In the genomic region with DNA sequence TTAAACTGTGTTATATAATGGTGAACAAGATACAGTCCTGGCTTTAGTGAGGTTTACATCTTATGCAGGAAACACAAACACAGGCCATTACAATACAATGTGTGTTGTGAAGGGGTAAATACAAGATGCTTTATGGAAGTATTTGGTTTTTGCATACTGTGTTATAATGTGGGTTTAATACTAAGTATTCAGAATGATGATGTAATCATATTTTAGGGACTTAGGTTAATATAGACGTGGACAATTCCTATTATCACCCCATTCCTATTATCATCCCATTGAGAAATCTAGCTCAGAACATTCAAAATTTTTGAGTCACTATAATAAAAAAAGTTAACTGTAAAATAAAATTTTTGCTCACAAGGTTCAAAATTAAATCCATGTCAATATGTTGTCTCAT, we compare ENCODE assay signal across 3 cellular contexts.
TF ChIP-seq lines count a peak whose summit lies in the region.

No MANE protein-coding gene starts in this region.

TF ChIP-seq in A549, 52 proteins besides CTCF, POLR2A, EP300 and RAD21:
- peak; percentile 38 for TF ChIP-seq MAFK (IDR thresholded peaks at IDR 0.05; ENCODE audit: partially characterized antibody)
- no peak for TF ChIP-seq ZFP36 (IDR thresholded peaks at IDR 0.05; ENCODE audit: borderline replicate concordance, partially characterized antibody)

TF ChIP-seq in GM12891, 5 proteins besides CTCF, POLR2A, EP300 and RAD21:
- TF ChIP-seq SPI1 (IDR thresholded peaks at IDR 0.05; ENCODE audit: low read depth, low read length): no peak
- TF ChIP-seq POLR2AphosphoS5 (IDR thresholded peaks at IDR 0.05; ENCODE audit: low read depth, low read length): no peak
- no peak for TF ChIP-seq TAF1 (IDR thresholded peaks at IDR 0.05; ENCODE audit: low read depth, low read length)
- no peak for TF ChIP-seq POU2F2 (IDR thresholded peaks at IDR 0.05; ENCODE audit: low read depth, low read length)
- TF ChIP-seq PAX5 (IDR thresholded peaks at IDR 0.05; ENCODE audit: insufficient read depth, low read length, severe bottlenecking): no peak
TF ChIP-seq in GM12891: peak in this region for 0.

TF ChIP-seq in GM12878, 131 proteins besides CTCF, POLR2A, EP300 and RAD21:
- TF ChIP-seq ATF7 (IDR thresholded peaks at IDR 0.05; ENCODE audit: low read depth): peak; percentile 41; the same call in 1 of the 2 replicates
- TF ChIP-seq, protein P1, sequence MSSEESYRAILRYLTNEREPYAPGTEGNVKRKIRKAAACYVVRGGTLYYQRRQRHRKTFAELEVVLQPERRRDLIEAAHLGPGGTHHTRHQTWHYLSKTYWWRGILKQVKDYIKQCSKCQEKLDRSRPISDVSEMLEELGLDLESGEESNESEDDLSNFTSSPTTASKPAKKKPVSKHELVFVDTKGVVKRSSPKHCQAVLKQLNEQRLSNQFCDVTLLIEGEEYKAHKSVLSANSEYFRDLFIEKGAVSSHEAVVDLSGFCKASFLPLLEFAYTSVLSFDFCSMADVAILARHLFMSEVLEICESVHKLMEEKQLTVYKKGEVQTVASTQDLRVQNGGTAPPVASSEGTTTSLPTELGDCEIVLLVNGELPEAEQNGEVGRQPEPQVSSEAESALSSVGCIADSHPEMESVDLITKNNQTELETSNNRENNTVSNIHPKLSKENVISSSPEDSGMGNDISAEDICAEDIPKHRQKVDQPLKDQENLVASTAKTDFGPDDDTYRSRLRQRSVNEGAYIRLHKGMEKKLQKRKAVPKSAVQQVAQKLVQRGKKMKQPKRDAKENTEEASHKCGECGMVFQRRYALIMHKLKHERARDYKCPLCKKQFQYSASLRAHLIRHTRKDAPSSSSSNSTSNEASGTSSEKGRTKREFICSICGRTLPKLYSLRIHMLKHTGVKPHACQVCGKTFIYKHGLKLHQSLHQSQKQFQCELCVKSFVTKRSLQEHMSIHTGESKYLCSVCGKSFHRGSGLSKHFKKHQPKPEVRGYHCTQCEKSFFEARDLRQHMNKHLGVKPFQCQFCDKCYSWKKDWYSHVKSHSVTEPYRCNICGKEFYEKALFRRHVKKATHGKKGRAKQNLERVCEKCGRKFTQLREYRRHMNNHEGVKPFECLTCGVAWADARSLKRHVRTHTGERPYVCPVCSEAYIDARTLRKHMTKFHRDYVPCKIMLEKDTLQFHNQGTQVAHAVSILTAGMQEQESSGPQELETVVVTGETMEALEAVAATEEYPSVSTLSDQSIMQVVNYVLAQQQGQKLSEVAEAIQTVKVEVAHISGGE (CRISPR knock-in tag; IDR thresholded peaks at IDR 0.05): no peak
